In the genomic region with DNA sequence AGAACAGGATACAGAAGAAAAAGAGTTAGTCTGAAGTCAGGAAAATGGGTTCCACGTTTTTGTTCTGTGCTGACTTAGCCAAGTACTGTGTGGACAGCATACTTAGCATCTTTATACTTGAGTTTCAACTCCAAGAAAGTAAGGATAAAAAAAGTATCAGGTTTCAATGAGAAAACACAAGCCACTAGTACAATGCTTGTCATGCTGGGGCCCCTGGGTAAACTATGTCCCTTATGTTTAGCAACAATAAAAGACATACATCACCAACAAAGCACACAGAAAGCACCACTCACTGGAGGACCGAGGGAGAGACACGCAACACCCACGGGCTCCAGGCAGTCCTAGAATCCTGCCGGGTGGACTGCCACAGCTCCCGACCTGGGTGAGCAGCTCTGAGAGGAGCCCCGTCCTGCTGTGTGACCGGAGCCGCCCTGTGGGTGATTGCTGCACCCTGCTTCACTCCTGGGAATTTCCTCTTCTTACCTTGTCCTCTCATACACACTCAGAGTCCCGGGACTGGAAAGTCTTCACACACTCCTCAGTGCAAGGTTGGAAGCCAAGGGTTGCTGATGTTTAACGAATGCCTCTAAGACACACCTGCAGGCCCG, we compare ENCODE assay signal across 19 cellular contexts.
DNase-seq lines count a peak whose midpoint lies in the region; ATAC-seq and TF ChIP-seq lines count a peak whose summit lies in the region.
"Had no signal": no experiment of that assay in that cellular context is flagged by ENCODE, and none has a peak within 500 bp of the region (broad histone marks: within the 10 kb centered on the region; RNA-seq: fewer than 3 reads in every experiment).

No MANE protein-coding gene starts in this region.

- H3K4me1 ChIP-seq in endodermal cell (ENCODE audit: control insufficient read depth, insufficient read depth, low read length) (no peaks in the 10 kb centered on the region), sigmoid colon (no peaks in the 10 kb centered on the region)

- DNase-seq in activated effector memory CD4-positive, alpha-beta T cell treated with anti-CD3 and anti-CD28 coated beads, Interleukin-2, amount 50 U/mL, for 16 hours = peak; percentile 21
- no peak for DNase-seq in activated effector memory CD4-positive, alpha-beta T cell treated with Interleukin-2 at 50 U/mL for 16 hours
- DNase-seq in endodermal cell = peak; percentile 19
- peak; percentile 20 for DNase-seq in sigmoid colon
- DNase-seq in DMS114 treated with DMSO at 0.1 percent for 48 hours (lab: John Stamatoyannopoulos, UW; ENCODE audit: unreplicated experiment) = no peak
- DNase-seq in WERI-Rb-1 = no peak
- DNase-seq: AML-193; Calu3; CD4-positive, CD25-positive, alpha-beta regulatory T cell; DND-41; GDM1; GM23248; MV-4-11; NCI-H1436; NCI-H2081; NCI-H226; NCI-H748 treated with DMSO at 0.1 percent for 48 hours; PC-3 had no signal

- no peak overlapping the region for H3K27ac ChIP-seq in endodermal cell (ENCODE audit: low read depth, low read length)
- no peak overlapping the region for H3K27ac ChIP-seq in sigmoid colon
- no peak overlapping the region for H3K27ac ChIP-seq in WERI-Rb-1
- H3K27ac ChIP-seq: GM23248 had no signal

- H3K4me3 ChIP-seq in endodermal cell (ENCODE audit: low read length) (no peak overlapping the region), sigmoid colon (no peak overlapping the region), WERI-Rb-1 (ENCODE audit: low read depth, low read length) (no peak overlapping the region)
- H3K4me3 ChIP-seq: GM23248 had no signal

- peaks cover 2% of the 10 kb centered on the region for H3K36me3 Mint-ChIP-seq in endodermal cell (ENCODE audit: low read depth)
- H3K36me3 Mint-ChIP-seq: CD4-positive, CD25-positive, alpha-beta regulatory T cell had no signal

- H3K36me3 ChIP-seq in endodermal cell (ENCODE audit: control insufficient read depth, insufficient read depth, low read length) = no peaks in the 10 kb centered on the region
- no peaks in the 10 kb centered on the region for H3K36me3 ChIP-seq in sigmoid colon
- H3K36me3 ChIP-seq in WERI-Rb-1 = no peaks in the 10 kb centered on the region

- H3K9me3 ChIP-seq in endodermal cell (ENCODE audit: control insufficient read depth, low read length) (peaks cover 25% of the 10 kb centered on the region), sigmoid colon (no peaks in the 10 kb centered on the region), WERI-Rb-1 (ENCODE audit: severe bottlenecking) (peaks cover 11% of the 10 kb centered on the region)

- no peak for ATAC-seq in GM21367 (IDR thresholded peaks at IDR 0.05; ENCODE audit: unreplicated experiment)
- ATAC-seq: PC-3 had no signal

- H3K9ac ChIP-seq in endodermal cell (ENCODE audit: extremely low read depth, low read length, poor library complexity, severe bottlenecking) = no peak overlapping the region
- H3K9ac ChIP-seq: GM23248 had no signal

- H3K27me3 Mint-ChIP-seq in endodermal cell (ENCODE audit: insufficient read depth) = peaks cover 2% of the 10 kb centered on the region
- H3K27me3 Mint-ChIP-seq: CD4-positive, CD25-positive, alpha-beta regulatory T cell had no signal

- no peak for TF ChIP-seq CTCF in endodermal cell (conservative IDR thresholded peaks at IDR 0.05)
- no peak for TF ChIP-seq CTCF in sigmoid colon (IDR thresholded peaks at IDR 0.05)
- no peak for TF ChIP-seq CTCF in WERI-Rb-1 (IDR thresholded peaks at IDR 0.05; ENCODE audit: low read depth, low read length)

- TF ChIP-seq POLR2A in sigmoid colon (IDR thresholded peaks at IDR 0.05) = no peak

- TF ChIP-seq EP300 in sigmoid colon (IDR thresholded peaks at IDR 0.05) = no peak

- intact Hi-C loops in sigmoid colon (cut with DNase I) = no loop called here

- peaks cover 34% of the 10 kb centered on the region for H3K9me3 Mint-ChIP-seq in endodermal cell

- 86 to 91% methylated on average over 9 to 12 of the region's 12 CpGs for WGBS in endodermal cell (ENCODE audit: insufficient coverage in 1 of 2, insufficient read length in 1 of 2), 2 experiments
- WGBS in sigmoid colon, 2 donors = 54 to 73% methylated on average over 12 of the region's 12 CpGs

- no peaks in the 10 kb centered on the region for H3K27me3 ChIP-seq in endodermal cell (ENCODE audit: control insufficient read depth, insufficient read depth, low read length, poor library complexity, severe bottlenecking)
- peaks cover 0 to 18% (median 0%) of the 10 kb centered on the region in 3 donors for H3K27me3 ChIP-seq in sigmoid colon
- H3K27me3 ChIP-seq in WERI-Rb-1 (ENCODE audit: insufficient read depth, low read depth, severe bottlenecking) = no peaks in the 10 kb centered on the region

- H3K27ac Mint-ChIP-seq in endodermal cell = no peak overlapping the region
- H3K27ac Mint-ChIP-seq: CD4-positive, CD25-positive, alpha-beta regulatory T cell had no signal

- H3K4me1 Mint-ChIP-seq in endodermal cell = no peaks in the 10 kb centered on the region
- H3K4me1 Mint-ChIP-seq: CD4-positive, CD25-positive, alpha-beta regulatory T cell had no signal

- no peak overlapping the region for H3K4me3 Mint-ChIP-seq in endodermal cell
- H3K4me3 Mint-ChIP-seq: CD4-positive, CD25-positive, alpha-beta regulatory T cell had no signal

Comparison
In these comparisons a context has a peak if more than half of its experiments do, and no peak if none do; other contexts are left out.
1. DNase-seq: peak in activated effector memory CD4-positive, alpha-beta T cell treated with anti-CD3 and anti-CD28 coated beads, Interleukin-2, amount 50 U/mL, for 16 hours (single experiment), endodermal cell (single experiment) and sigmoid colon (single experiment); none in activated effector memory CD4-positive, alpha-beta T cell treated with Interleukin-2 at 50 U/mL for 16 hours (single experiment), DMS114 treated with DMSO at 0.1 percent for 48 hours (single experiment) and WERI-Rb-1 (single experiment).